ENCODE assay signal across 8 cellular contexts in genomic region chr5:55227738-55228430, GRCh38. TPM values are rescaled to one million over a fixed set of nuclear protein-coding genes. Genes with fewer than 3 reads are reported as not detected.
DNase-seq lines count a peak whose midpoint lies in the region; ATAC-seq and TF ChIP-seq lines count a peak whose summit lies in the region.

No MANE protein-coding gene starts in this region.

- H3K9me3 ChIP-seq in heart right ventricle (no peaks in the 10 kb centered on the region), upper lobe of right lung (no peaks in the 10 kb centered on the region)

- intact Hi-C loops in heart right ventricle (cut with DNase I) (loop anchor here in 3 of 10 donors (5.0 to 10.0 kb wide), 3 partner anchors 51 to 56 kb away; partner anchors contain the start of gene CDC20B (in 2 of the 3)), Right ventricle myocardium superior (cut with DNase I) (no loop called here), upper lobe of right lung (cut with DNase I) (no loop called here)

- H3K36me3 ChIP-seq in heart right ventricle (no peaks in the 10 kb centered on the region), upper lobe of right lung (no peaks in the 10 kb centered on the region)

- H3K4me3 Mint-ChIP-seq in activated naive CD8-positive, alpha-beta T cell treated with anti-CD3 and anti-CD28 coated beads for 36 hours, result peak overlapping the region; percentile 64
- peak overlapping the region; percentile 57 for H3K4me3 Mint-ChIP-seq in memory B cell

- 6 to 7% methylated on average over 25 of the region's 25 CpGs for WGBS in heart right ventricle, 2 donors

- H3K27ac Mint-ChIP-seq in activated naive CD8-positive, alpha-beta T cell treated with anti-CD3 and anti-CD28 coated beads for 36 hours, result no peak overlapping the region
- H3K27ac Mint-ChIP-seq in memory B cell, result no peak overlapping the region

- H3K27me3 ChIP-seq in heart right ventricle, result peaks cover 62 to 100% (median 100%) of the 10 kb centered on the region in 7 donors
- H3K27me3 ChIP-seq in upper lobe of right lung, result peaks cover 100% of the 10 kb centered on the region

- DNase-seq in heart right ventricle (no peak), Right ventricle myocardium superior (no peak), memory B cell (ENCODE audit: low spot score in 2 of 2) (no peak), upper lobe of right lung (no peak), kidney glomerular epithelial cell (lab: John Stamatoyannopoulos, UW) (no peak), globus pallidus (ENCODE audit: low spot score) (no peak), ureter (ENCODE audit: low spot score) (no peak)
- DNase-seq in activated naive CD8-positive, alpha-beta T cell treated with anti-CD3 and anti-CD28 coated beads for 36 hours, result no peak

- H3K4me1 ChIP-seq in heart right ventricle, result peaks cover under 1 to 50% (median 38%) of the 10 kb centered on the region in 9 donors
- peaks cover 39% of the 10 kb centered on the region for H3K4me1 ChIP-seq in upper lobe of right lung

- TF ChIP-seq CTCF in heart right ventricle (IDR thresholded peaks at IDR 0.05) (no peak), upper lobe of right lung (IDR thresholded peaks at IDR 0.05) (no peak)

- H3K36me3 Mint-ChIP-seq in activated naive CD8-positive, alpha-beta T cell treated with anti-CD3 and anti-CD28 coated beads for 36 hours, result no peaks in the 10 kb centered on the region
- H3K36me3 Mint-ChIP-seq in memory B cell, result no peaks in the 10 kb centered on the region

- H3K27me3 Mint-ChIP-seq in activated naive CD8-positive, alpha-beta T cell treated with anti-CD3 and anti-CD28 coated beads for 36 hours, result peaks cover 91% of the 10 kb centered on the region
- peaks cover 44% of the 10 kb centered on the region for H3K27me3 Mint-ChIP-seq in memory B cell

- peak overlapping the region in 9 of 10 donors; percentile 17 to 48 (median 41) for H3K4me3 ChIP-seq in heart right ventricle
- H3K4me3 ChIP-seq in upper lobe of right lung, result peak overlapping the region; percentile 34

- H3K27ac ChIP-seq in heart right ventricle (no peak overlapping the region), upper lobe of right lung (no peak overlapping the region)

- peaks cover 42% of the 10 kb centered on the region for H3K4me1 Mint-ChIP-seq in activated naive CD8-positive, alpha-beta T cell treated with anti-CD3 and anti-CD28 coated beads for 36 hours
- peaks cover 28% of the 10 kb centered on the region for H3K4me1 Mint-ChIP-seq in memory B cell

- ATAC-seq in heart right ventricle, result no peak
- ATAC-seq in Right ventricle myocardium superior (ENCODE audit: poor library complexity), result no peak
- no peak for ATAC-seq in memory B cell (ENCODE audit: low read depth)
- ATAC-seq in upper lobe of right lung, result no peak

- no peaks in the 10 kb centered on the region for H3K9me3 Mint-ChIP-seq in activated naive CD8-positive, alpha-beta T cell treated with anti-CD3 and anti-CD28 coated beads for 36 hours
- H3K9me3 Mint-ChIP-seq in memory B cell, result no peaks in the 10 kb centered on the region

RNA-seq across cellular contexts. Expression of gene MCIDAS, which starts 0.8 kb away (rescaled TPM):
- total RNA-seq in heart right ventricle (not detected), Right ventricle myocardium superior (not detected), upper lobe of right lung (not detected), ureter (2.7 TPM)
- not detected for polyA plus RNA-seq in heart right ventricle
- total RNA-seq in activated naive CD8-positive, alpha-beta T cell treated with anti-CD3 and anti-CD28 coated beads for 36 hours, result under 1 TPM; 0.31 to 0.32 TPM

RNA-seq across cellular contexts. Expression of gene CCNO, which starts 5.5 kb away (rescaled TPM):
- total RNA-seq in heart right ventricle (under 1 TPM in 2 of 10 donors, not detected in 8; 0.15 to 0.41 TPM), Right ventricle myocardium superior (not detected), upper lobe of right lung (not detected), ureter (16.5 TPM)
- polyA plus RNA-seq in heart right ventricle, result under 1 TPM in 1 of 2 donors, not detected in 1; 0.07 TPM
- under 1 TPM in 1 of 2 experiments, not detected in 1; 0.14 TPM for total RNA-seq in activated naive CD8-positive, alpha-beta T cell treated with anti-CD3 and anti-CD28 coated beads for 36 hours

RNA-seq across cellular contexts. Expression of gene CDC20B, which starts 54.9 kb away (rescaled TPM):
- total RNA-seq in heart right ventricle (not detected), Right ventricle myocardium superior (not detected), upper lobe of right lung (not detected), ureter (not detected)
- not detected for polyA plus RNA-seq in heart right ventricle
- not detected for total RNA-seq in activated naive CD8-positive, alpha-beta T cell treated with anti-CD3 and anti-CD28 coated beads for 36 hours

Comparison
In these comparisons a context has a peak if more than half of its experiments do, and no peak if none do; other contexts are left out.
1. RNA of gene CCNO, which starts 5.5 kb away (total RNA-seq): 16.5 TPM in ureter (single experiment); not detected in upper lobe of right lung (single experiment), 0.14 TPM in activated naive CD8-positive, alpha-beta T cell treated with anti-CD3 and anti-CD28 coated beads for 36 hours, 0.15 to 0.41 TPM in heart right ventricle and not detected in Right ventricle myocardium superior (single experiment); every median in the first group is over 10 times any median in the second.